Comparison of ENCODE assay signal across 24 cellular contexts in the genomic region with DNA sequence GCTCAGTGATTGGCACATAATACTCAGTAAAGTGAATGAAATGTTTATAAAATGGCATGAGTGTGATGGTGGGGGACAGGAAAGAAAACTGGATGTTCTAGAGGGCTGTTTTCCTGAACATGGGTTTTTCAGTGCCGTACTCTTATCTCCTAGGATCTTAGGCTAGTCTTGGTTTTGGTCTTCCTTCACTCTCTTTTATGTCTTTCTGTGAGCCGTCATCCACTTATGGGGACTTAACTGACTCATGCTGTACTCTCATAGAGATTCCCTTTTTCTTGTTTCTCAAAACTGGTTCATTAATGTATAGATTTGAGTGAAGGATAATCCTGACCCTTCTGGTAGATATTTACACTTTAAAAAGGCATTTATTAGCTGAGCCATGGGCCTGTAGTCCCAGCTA. TPM values are rescaled to one million over a fixed set of nuclear protein-coding genes. Genes with fewer than 3 reads are reported as not detected.
DNase-seq lines count a peak whose midpoint lies in the region; ATAC-seq, FAIRE-seq and TF ChIP-seq lines count a peak whose summit lies in the region.
"Had no signal": no experiment of that assay in that cellular context is flagged by ENCODE, and none has a peak within 500 bp of the region (broad histone marks: within the 10 kb centered on the region; RNA-seq: fewer than 3 reads in every experiment).

No MANE protein-coding gene starts in this region.

- TF ChIP-seq CTCF in HepG2 (CRISPR knock-in tag; IDR thresholded peaks at IDR 0.05) (no peak), right lobe of liver (IDR thresholded peaks at IDR 0.05) (no peak), endodermal cell (conservative IDR thresholded peaks at IDR 0.05) (no peak), RWPE1 (conservative IDR thresholded peaks at IDR 0.05; ENCODE audit: low read depth) (no peak), D721Med (IDR thresholded peaks at IDR 0.05; ENCODE audit: insufficient read depth, missing control alignments) (no peak)

- H3K9ac ChIP-seq in HepG2 (ENCODE audit: insufficient read depth, low read depth, low read length) (no peak overlapping the region), endodermal cell (ENCODE audit: extremely low read depth, low read length, poor library complexity, severe bottlenecking) (no peak overlapping the region)
- H3K9ac ChIP-seq: BLaER1 treated with 17β-estradiol and CSF1 and Interleukin-3, amounts not matched to agents 10 nM and 100 nM had no signal

- no peak for TF ChIP-seq RAD21 in HepG2 (CRISPR knock-in tag; IDR thresholded peaks at IDR 0.05)

- H3K36me3 ChIP-seq in HepG2 (replicated peaks in 1 of 2; ENCODE audit: control insufficient read depth in 1 of 2, insufficient read depth in 2 of 2, low read length in 2 of 2): peaks cover 3 to 15% of the 10 kb centered on the region in 2 experiments; a peak in 4 of 5 replicates
- H3K36me3 ChIP-seq in right lobe of liver: no peaks in the 10 kb centered on the region
- H3K36me3 ChIP-seq in endodermal cell (ENCODE audit: control insufficient read depth, insufficient read depth, low read length): peaks cover 22% of the 10 kb centered on the region

- H3K27me3 ChIP-seq in HepG2 (ENCODE audit: control insufficient read depth in 1 of 2, insufficient read depth in 2 of 2, low read length in 2 of 2): no peaks in the 10 kb centered on the region
- H3K27me3 ChIP-seq in right lobe of liver: no peaks in the 10 kb centered on the region
- no peaks in the 10 kb centered on the region for H3K27me3 ChIP-seq in endodermal cell (ENCODE audit: control insufficient read depth, insufficient read depth, low read length, poor library complexity, severe bottlenecking)
- H3K27me3 ChIP-seq: BLaER1 treated with 17β-estradiol and CSF1 and Interleukin-3, amounts not matched to agents 10 nM and 100 nM; MG63; SJSA1 had no signal

- H4K20me1 ChIP-seq in HepG2 (ENCODE audit: insufficient read depth, low read length): no peaks in the 10 kb centered on the region

- H3K27ac ChIP-seq in HepG2 (ENCODE audit: extremely low read length, insufficient read depth, low read length) (no peak overlapping the region), right lobe of liver (no peak overlapping the region), endodermal cell (ENCODE audit: low read depth, low read length) (no peak overlapping the region), RWPE1 (no peak overlapping the region)
- H3K27ac ChIP-seq: BLaER1 treated with 17β-estradiol and CSF1 and Interleukin-3, amounts not matched to agents 10 nM and 100 nM; SJSA1 had no signal

- POLR2A ChIA-PET in HepG2 (lab: Yijun Ruan, JAX) (no interaction called here), RWPE1 (lab: Yijun Ruan, JAX; ENCODE audit: low non-redundant PET) (no interaction called here)

- peaks cover 19% of the 10 kb centered on the region for H3K36me3 Mint-ChIP-seq in activated CD4-positive, alpha-beta T cell treated with anti-CD3 and anti-CD28 coated beads, Interleukin-2, amount 10 ng/mL, durations not matched to agents 24 days and 14 days (ENCODE audit: low read depth)
- H3K36me3 Mint-ChIP-seq in endodermal cell (ENCODE audit: low read depth): peaks cover 9% of the 10 kb centered on the region

- in situ Hi-C loops in HepG2 (cut with HindIII; ENCODE audit: extremely low pct_ligation_motif_present, low pct_unique_long_range_greater_than_20kb): no loop called here

- H3K4me1 Mint-ChIP-seq in activated CD4-positive, alpha-beta T cell treated with anti-CD3 and anti-CD28 coated beads, Interleukin-2, amount 10 ng/mL, durations not matched to agents 24 days and 14 days: peaks cover 22% of the 10 kb centered on the region
- peaks cover 20% of the 10 kb centered on the region for H3K4me1 Mint-ChIP-seq in endodermal cell

- TSS peak; percentile 28 for BruUV-seq in HepG2 (replicated peaks; lab: Mats Ljungman, UMichigan)

- H3K27me3 Mint-ChIP-seq in activated CD4-positive, alpha-beta T cell treated with anti-CD3 and anti-CD28 coated beads, Interleukin-2, amount 10 ng/mL, durations not matched to agents 24 days and 14 days: no peaks in the 10 kb centered on the region
- H3K27me3 Mint-ChIP-seq in endodermal cell (ENCODE audit: insufficient read depth): no peaks in the 10 kb centered on the region
- H3K27me3 Mint-ChIP-seq: CD4-positive, alpha-beta memory T cell had no signal

- H2AFZ ChIP-seq in HepG2 (ENCODE audit: low read length): no peak overlapping the region

- peak overlapping the region; percentile 26 for H3K27ac Mint-ChIP-seq in activated CD4-positive, alpha-beta T cell treated with anti-CD3 and anti-CD28 coated beads, Interleukin-2, amount 10 ng/mL, durations not matched to agents 24 days and 14 days
- peak overlapping the region; percentile 28 for H3K27ac Mint-ChIP-seq in endodermal cell

- 91% methylated on average over 2 of the region's 2 CpGs for WGBS in HepG2 (ENCODE audit: low lambda C conversion rate)
- whole genome bisulfite sequencing in right lobe of liver (ENCODE audit: insufficient coverage, low coverage, low lambda C conversion rate, missing lambda C conversion rate): 76% methylated on average over 2 of the region's 2 CpGs
- WGBS in endodermal cell (ENCODE audit: insufficient coverage in 1 of 2, insufficient read length in 1 of 2), 2 experiments: 92% methylated on average over 2 of the region's 2 CpGs

- CTCF ChIA-PET in HepG2 (lab: Yijun Ruan, JAX; ENCODE audit: low intra/inter-chr PET ratio, low total read pairs) (no interaction called here), RWPE1 (lab: Yijun Ruan, JAX) (no interaction called here)

- H3K9me3 Mint-ChIP-seq in activated CD4-positive, alpha-beta T cell treated with anti-CD3 and anti-CD28 coated beads, Interleukin-2, amount 10 ng/mL, durations not matched to agents 24 days and 14 days: no peaks in the 10 kb centered on the region
- no peaks in the 10 kb centered on the region for H3K9me3 Mint-ChIP-seq in endodermal cell
- H3K9me3 Mint-ChIP-seq: CD4-positive, alpha-beta memory T cell had no signal

- FAIRE-seq in HepG2 (lab: Jason Lieb, UNC): no peak
- FAIRE-seq in D721Med (lab: Jason Lieb, UNC): no peak
- FAIRE-seq: GM18507, GM19239, H1, RCC 7860 had no signal

- TF ChIP-seq EP300 in HepG2 (IDR thresholded peaks at IDR 0.05; ENCODE audit: low read depth in 2 of 2, low read length in 2 of 2): no peak
- no peak for TF ChIP-seq EP300 in HepG2 (CRISPR knock-in tag; IDR thresholded peaks at IDR 0.05; ENCODE audit: borderline replicate concordance)

- ATAC-seq in HepG2: no peak
- ATAC-seq in right lobe of liver: no peak
- ATAC-seq: Right ventricle myocardium inferior had no signal

- no peak for DNase-seq in activated CD4-positive, alpha-beta T cell treated with anti-CD3 and anti-CD28 coated beads, Interleukin-2, amount 10 ng/mL, durations not matched to agents 24 days and 14 days
- no peak for DNase-seq in activated CD4-positive, alpha-beta T cell treated with anti-CD3 and anti-CD28 coated beads, Interleukin-2, amount 50 U/mL, for 4 hours
- DNase-seq in HepG2 (ENCODE audit: low spot score): no peak
- DNase-seq in right lobe of liver: no peak
- no peak for DNase-seq in endodermal cell
- no peak for DNase-seq in RWPE1 (ENCODE audit: low spot score)
- no peak for DNase-seq in D721Med (ENCODE audit: insufficient read length, low spot score)
- DNase-seq: 8988T; CD4-positive, alpha-beta memory T cell; DMS53; GDM1; MG63; NCI-H1417 treated with DMSO at 0.1 percent for 48 hours; NCI-H187; NCI-H446 treated with DMSO at 0.1 percent for 48 hours; NCI-H526 treated with DMSO at 0.1 percent for 48 hours; OCI-M1 had no signal

- H3K79me2 ChIP-seq in HepG2 (ENCODE audit: insufficient read depth, low read length): peaks cover 37% of the 10 kb centered on the region

- H3K4me2 ChIP-seq in HepG2 (ENCODE audit: low read depth, low read length): no peak overlapping the region
- H3K4me2 ChIP-seq: BLaER1 treated with 17β-estradiol and CSF1 and Interleukin-3, amounts not matched to agents 10 nM and 100 nM had no signal

- no peak for TF ChIP-seq POLR2A in HepG2 (IDR thresholded peaks at IDR 0.05; ENCODE audit: insufficient read depth in 1 of 2, low read depth in 2 of 2, low read length in 2 of 2)
- no peak for TF ChIP-seq POLR2A in right lobe of liver (IDR thresholded peaks at IDR 0.05)

- no peaks in the 10 kb centered on the region for H3K4me1 ChIP-seq in HepG2 (ENCODE audit: insufficient read depth, low read length)
- H3K4me1 ChIP-seq in right lobe of liver: no peaks in the 10 kb centered on the region
- no peaks in the 10 kb centered on the region for H3K4me1 ChIP-seq in endodermal cell (ENCODE audit: control insufficient read depth, insufficient read depth, low read length)
- H3K4me1 ChIP-seq: SJSA1 had no signal

- H3K4me3 ChIP-seq in HepG2 (replicated peaks in 1 of 3; ENCODE audit: insufficient read depth in 1 of 3, low read depth in 2 of 3, low read length in 3 of 3) (no peak overlapping the region), right lobe of liver (no peak overlapping the region), endodermal cell (ENCODE audit: low read length) (no peak overlapping the region)
- H3K4me3 ChIP-seq: BLaER1 treated with 17β-estradiol and CSF1 and Interleukin-3, amounts not matched to agents 10 nM and 100 nM; MG63; SJSA1 had no signal

- intact Hi-C loops in activated CD4-positive, alpha-beta T cell treated with anti-CD3 and anti-CD28 coated beads, Interleukin-2, amount 10 ng/mL, durations not matched to agents 24 days and 14 days (cut with micrococcal nuclease): loop anchor here (2.0 kb wide), 1 partner anchor 17 kb away; a partner anchor contains a TSS
- intact Hi-C loops in HepG2 (cut with micrococcal nuclease; ENCODE audit: unreplicated experiment): no loop called here
- intact Hi-C loops in right lobe of liver (cut with DNase I): no loop called here

- no peaks in the 10 kb centered on the region for H3K9me3 ChIP-seq in HepG2 (ENCODE audit: low read length)
- no peaks in the 10 kb centered on the region for H3K9me3 ChIP-seq in right lobe of liver
- H3K9me3 ChIP-seq in endodermal cell (ENCODE audit: control insufficient read depth, low read length): no peaks in the 10 kb centered on the region
- H3K9me3 ChIP-seq: BLaER1 treated with 17β-estradiol and CSF1 and Interleukin-3, amounts not matched to agents 10 nM and 100 nM; MG63; SJSA1 had no signal

- H3K4me3 Mint-ChIP-seq in activated CD4-positive, alpha-beta T cell treated with anti-CD3 and anti-CD28 coated beads, Interleukin-2, amount 10 ng/mL, durations not matched to agents 24 days and 14 days: no peak overlapping the region
- H3K4me3 Mint-ChIP-seq in endodermal cell: no peak overlapping the region
- H3K4me3 Mint-ChIP-seq: CD4-positive, alpha-beta memory T cell had no signal

RNA-seq across cellular contexts. Expression of a gene that starts 16.6 kb away (rescaled TPM):
- total RNA-seq in activated CD4-positive, alpha-beta T cell treated with anti-CD3 and anti-CD28 coated beads, Interleukin-2, amount 10 ng/mL, durations not matched to agents 24 days and 14 days: 25.9 and 32.1 TPM in 2 replicates
- total RNA-seq in HepG2 (2016; rRNA removed; fragmentation: Illumina TruSeq; extraction: Trizol) (21.2 and 23.8 TPM in 2 replicates), right lobe of liver (10 to 100 TPM in 5 of 6 experiments, 1 to 10 TPM in 1; 7.0 to 16.2 (median 13.1) TPM), endodermal cell (10 to 100 TPM; 32.8 to 39.8 TPM)
- total RNA-seq in HepG2 (2016; cell fraction: cytosol; rRNA removed; fragmentation: Illumina TruSeq; extraction: Trizol; ENCODE audit: low read depth): 18.8 and 19.1 TPM in 2 replicates
- 18.1 and 18.5 TPM in 2 replicates for total RNA-seq in HepG2 (2016; cell fraction: insoluble cytoplasmic fraction; rRNA removed; fragmentation: Illumina TruSeq; extraction: Trizol)
- 13.2 and 16.2 TPM in 2 replicates for total RNA-seq in HepG2 (2016; cell fraction: membrane; rRNA removed; fragmentation: Illumina TruSeq; extraction: Trizol)
- 21.1 and 24.9 TPM in 2 replicates for total RNA-seq in HepG2 (2016; cell fraction: nucleus; rRNA removed; fragmentation: Illumina TruSeq; extraction: Trizol)
- 18.3 and 27.1 TPM in 2 replicates for polyA plus RNA-seq in HepG2 (2011; rRNA removed)
- polyA plus RNA-seq in HepG2 (2011; cell fraction: cytosol; rRNA removed): 8.7 and 8.8 TPM in 2 replicates
- polyA plus RNA-seq in HepG2 (2011; cell fraction: nucleus; rRNA removed): 21.0 and 23.7 TPM in 2 replicates
- polyA plus RNA-seq in HepG2 (2012): 7.9 and 8.4 TPM in 2 replicates
- polyA plus RNA-seq in HepG2 (2016; cell fraction: cytosol; fragmentation: Illumina TruSeq; extraction: Trizol; ENCODE audit: low read depth): 3.3 and 5.3 TPM in 2 replicates
- polyA plus RNA-seq in HepG2 (2016; cell fraction: insoluble cytoplasmic fraction; fragmentation: Illumina TruSeq; extraction: Trizol; ENCODE audit: low read depth): 9.8 and 10.6 TPM in 2 replicates
- polyA plus RNA-seq in HepG2 (2016; cell fraction: membrane; fragmentation: Illumina TruSeq; extraction: Trizol; ENCODE audit: low read depth): 6.5 and 7.6 TPM in 2 replicates
- polyA plus RNA-seq in HepG2 (2016; cell fraction: nucleus; fragmentation: Illumina TruSeq; extraction: Trizol; ENCODE audit: insufficient read depth, low read depth): 18.1 and 18.8 TPM in 2 replicates
- polyA minus RNA-seq in HepG2 (2011; rRNA and poly(A)+ RNA removed; ENCODE audit: low replicate concordance): 99.7 and 150 TPM in 2 replicates
- 17.3 and 19.3 TPM in 2 replicates for polyA minus RNA-seq in HepG2 (2011; cell fraction: cytosol; rRNA and poly(A)+ RNA removed)
- 61.3 and 78.4 TPM in 2 replicates for polyA minus RNA-seq in HepG2 (2011; cell fraction: nucleus; rRNA and poly(A)+ RNA removed)
- polyA plus RNA-seq in endodermal cell (2013, experiment 1 of 2): 17.5 TPM
- polyA plus RNA-seq in endodermal cell (2013, experiment 2 of 2): 14.5 TPM
